In the genomic region with DNA sequence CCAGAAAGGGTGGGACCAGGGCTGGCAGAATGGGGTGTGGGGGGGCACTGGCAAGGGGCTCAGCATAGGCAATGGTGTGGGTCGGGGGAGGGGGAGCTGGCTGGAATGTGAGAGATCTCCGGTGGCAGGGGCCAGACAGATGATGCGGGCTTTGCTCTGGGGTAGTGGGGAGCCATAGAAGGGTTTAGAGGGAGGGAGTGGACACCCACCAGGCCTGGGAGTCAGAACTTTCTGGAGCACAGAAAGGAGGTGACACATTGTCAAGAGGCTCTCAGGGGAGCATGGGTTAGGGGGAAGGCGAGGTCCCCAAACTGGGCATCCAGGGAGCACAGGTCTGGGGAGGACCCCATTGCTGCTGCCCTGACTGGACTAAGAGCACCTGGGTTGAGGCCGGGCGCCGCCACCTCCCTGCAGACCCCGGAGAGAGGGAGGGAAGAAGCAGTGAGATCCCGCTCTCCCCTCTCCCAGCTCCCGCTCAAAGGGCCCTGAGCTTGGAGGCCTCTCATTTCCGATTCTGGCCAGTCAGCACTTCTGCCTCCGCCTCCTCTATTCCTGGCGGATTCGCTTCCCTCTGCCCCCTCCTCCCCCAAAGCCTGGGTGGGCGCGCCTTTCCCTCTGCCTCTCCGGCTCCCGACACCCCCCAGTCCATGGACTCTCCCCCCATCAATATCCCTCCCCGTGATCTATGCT, we compare ENCODE assay signal across 10 cellular contexts. TPM values are rescaled to one million over a fixed set of nuclear protein-coding genes. Genes with fewer than 3 reads are reported as not detected.
DNase-seq lines count a peak whose midpoint lies in the region; ATAC-seq and TF ChIP-seq lines count a peak whose summit lies in the region.
"Had no signal": no experiment of that assay in that cellular context is flagged by ENCODE, and none has a peak within 500 bp of the region (broad histone marks: within the 10 kb centered on the region; RNA-seq: fewer than 3 reads in every experiment).

No MANE protein-coding gene starts in this region.

- H3K23ac ChIP-seq in IMR-90 (ENCODE audit: low read depth, low read length): no peak overlapping the region; the same call in 1 of the 2 replicates

- H3K4me2 ChIP-seq in IMR-90 (ENCODE audit: low read depth, low read length) (0 out of 2 replicates have a peak overlapping the region, but pooled peaks have one; percentile 17), OCI-LY7 (ENCODE audit: low read length) (no peak overlapping the region)

- intact Hi-C loops in IMR-90 (cut with micrococcal nuclease): no loop called here
- intact Hi-C loops in lower lobe of right lung (cut with DNase I): no loop called here
- intact Hi-C loops in OCI-LY7 (cut with micrococcal nuclease; ENCODE audit: unreplicated experiment): no loop called here
- intact Hi-C loops in activated CD4-positive, alpha-beta memory T cell treated with anti-CD3 and anti-CD28 coated beads for 36 hours (cut with micrococcal nuclease): no loop called here

- H2BK120ac ChIP-seq in IMR-90 (ENCODE audit: low read depth, low read length): peak overlapping the region; percentile 68; the same call in 1 of the 2 replicates

- H3K27me3 ChIP-seq in IMR-90 (ENCODE audit: control insufficient read depth, insufficient read depth, low read length) (no peaks in the 10 kb centered on the region), endodermal cell (ENCODE audit: control insufficient read depth, insufficient read depth, low read length, poor library complexity, severe bottlenecking) (peaks cover 15% of the 10 kb centered on the region), lower lobe of right lung (ENCODE audit: low read depth) (no peaks in the 10 kb centered on the region)

- H3K9me3 ChIP-seq in IMR-90 (ENCODE audit: control insufficient read depth, insufficient read depth, low read length) (no peaks in the 10 kb centered on the region), endodermal cell (ENCODE audit: control insufficient read depth, low read length) (no peaks in the 10 kb centered on the region), lower lobe of right lung (no peaks in the 10 kb centered on the region), OCI-LY7 (ENCODE audit: low read length) (no peaks in the 10 kb centered on the region)

- H3K36me3 ChIP-seq in IMR-90 (ENCODE audit: control insufficient read depth, insufficient read depth, low read length) (peaks cover 47% of the 10 kb centered on the region), endodermal cell (ENCODE audit: control insufficient read depth, insufficient read depth, low read length) (no peaks in the 10 kb centered on the region), lower lobe of right lung (peaks cover 54% of the 10 kb centered on the region), OCI-LY7 (ENCODE audit: insufficient read depth, low read length) (no peaks in the 10 kb centered on the region)

- H3K4me1 Mint-ChIP-seq in endodermal cell: peaks cover 10% of the 10 kb centered on the region
- peaks cover 6 to 13% of the 10 kb centered on the region in 2 donors for H3K4me1 Mint-ChIP-seq in stimulated activated naive B cell treated with anti-CD40 and anti-IgM and Interleukin-4, amounts not matched to agents 10 μg/mL and 1 μg/mL and 100 μg/mL, for 72 hours
- H3K4me1 Mint-ChIP-seq in natural killer cell treated with Interleukin-12 subunit alpha and Interleukin-12 subunit beta and Interleukin-15 and Interleukin-18, amount 100 ng/mL, for 72 hours (ENCODE audit: low read depth in 2 of 2): peaks cover 0 to 7% of the 10 kb centered on the region in 2 donors
- no peaks in the 10 kb centered on the region for H3K4me1 Mint-ChIP-seq in activated CD4-positive, alpha-beta memory T cell treated with anti-CD3 and anti-CD28 coated beads for 36 hours (ENCODE audit: low read depth)

- H3K4me1 ChIP-seq in IMR-90 (ENCODE audit: control insufficient read depth, insufficient read depth, low read length): peaks cover 29% of the 10 kb centered on the region
- H3K4me1 ChIP-seq in endodermal cell (ENCODE audit: control insufficient read depth, insufficient read depth, low read length): peaks cover 8% of the 10 kb centered on the region
- peaks cover 35% of the 10 kb centered on the region for H3K4me1 ChIP-seq in lower lobe of right lung
- H3K4me1 ChIP-seq in OCI-LY7 (ENCODE audit: insufficient read depth, low read length, poor library complexity, severe bottlenecking): no peaks in the 10 kb centered on the region

- POLR2A ChIA-PET in IMR-90 (lab: Charles Lee; ENCODE audit: unreplicated experiment): no interaction called here
- POLR2A ChIA-PET in OCI-LY7 (lab: Charles Lee): no interaction called here
- POLR2A ChIA-PET in activated CD4-positive, alpha-beta memory T cell treated with anti-CD3 and anti-CD28 coated beads for 36 hours (lab: Charles Lee): no interaction called here

- ATAC-seq in IMR-90 (ENCODE audit: low read depth) (peak; percentile 12), lower lobe of right lung (peak; percentile 27 to 38)
- ATAC-seq in stimulated activated naive B cell treated with anti-CD40 and anti-IgM and Interleukin-4, amounts not matched to agents 10 μg/mL and 1 μg/mL and 100 μg/mL, for 72 hours (replicated peaks): no peak
- ATAC-seq in natural killer cell treated with Interleukin-12 subunit alpha and Interleukin-12 subunit beta and Interleukin-15 and Interleukin-18, amount 100 ng/mL, for 72 hours: no peak

- H3K18ac ChIP-seq in IMR-90 (ENCODE audit: low read depth, low read length): no peak overlapping the region

- in situ Hi-C loops in IMR-90 (cut with MboI; ENCODE audit: low sequenced_read_pairs): no loop called here

- no peaks in the 10 kb centered on the region for H3K9me3 Mint-ChIP-seq in endodermal cell
- no peaks in the 10 kb centered on the region for H3K9me3 Mint-ChIP-seq in stimulated activated naive B cell treated with anti-CD40 and anti-IgM and Interleukin-4, amounts not matched to agents 10 μg/mL and 1 μg/mL and 100 μg/mL, for 72 hours
- no peaks in the 10 kb centered on the region for H3K9me3 Mint-ChIP-seq in natural killer cell treated with Interleukin-12 subunit alpha and Interleukin-12 subunit beta and Interleukin-15 and Interleukin-18, amount 100 ng/mL, for 72 hours
- no peaks in the 10 kb centered on the region for H3K9me3 Mint-ChIP-seq in activated CD4-positive, alpha-beta memory T cell treated with anti-CD3 and anti-CD28 coated beads for 36 hours

- peak overlapping the region; percentile 70; the same call in 1 of the 2 replicates for H3K14ac ChIP-seq in IMR-90 (replicated peaks; ENCODE audit: low read depth, low read length)

- no peak overlapping the region for H3K56ac ChIP-seq in IMR-90 (ENCODE audit: extremely low read depth, insufficient read depth, low read length)

- H4K8ac ChIP-seq in IMR-90 (ENCODE audit: low read depth in 2 of 2, low read length in 2 of 2): peak overlapping the region; percentile 51 to 74; a peak in 2 of 4 replicates

- peak overlapping the region; percentile 18; the same call in 1 of the 2 replicates for H2BK20ac ChIP-seq in IMR-90 (ENCODE audit: low read depth, low read length)

- BruUV-seq in IMR-90 (replicated peaks; lab: Mats Ljungman, UMichigan): no TSS peak
- BruUV-seq in OCI-LY7 (replicated peaks; lab: Mats Ljungman, UMichigan): no TSS peak

- H3K27ac ChIP-seq in IMR-90 (ENCODE audit: insufficient read depth, low read length): peak overlapping the region; percentile 51
- H3K27ac ChIP-seq in endodermal cell (ENCODE audit: low read depth, low read length): peak overlapping the region; percentile 55
- H3K27ac ChIP-seq in lower lobe of right lung: peak overlapping the region; percentile 77
- H3K27ac ChIP-seq in OCI-LY7 (ENCODE audit: low read depth, low read length, poor library complexity, severe bottlenecking): no peak overlapping the region

- H3K9me1 ChIP-seq in IMR-90 (ENCODE audit: insufficient read depth, low read length): peaks cover 6% of the 10 kb centered on the region; the same call in 1 of the 2 replicates

- H3K4me3 ChIP-seq in IMR-90 (ENCODE audit: insufficient read depth, low read depth, low read length) (no peak overlapping the region), endodermal cell (ENCODE audit: low read length) (no peak overlapping the region), lower lobe of right lung (no peak overlapping the region), OCI-LY7 (ENCODE audit: low read depth, low read length, poor library complexity, severe bottlenecking) (no peak overlapping the region)

- DNase-seq in IMR-90 (peak; percentile 25), endodermal cell (peak; percentile 85), lower lobe of right lung (no peak), OCI-LY7 (ENCODE audit: low spot score) (no peak), LoVo (ENCODE audit: low spot score) (no peak)
- no peak for DNase-seq in stimulated activated naive B cell treated with anti-CD40 and anti-IgM and Interleukin-4, amounts not matched to agents 10 μg/mL and 1 μg/mL and 100 μg/mL, for 72 hours
- no peak for DNase-seq in natural killer cell treated with Interleukin-12 subunit alpha and Interleukin-12 subunit beta and Interleukin-15 and Interleukin-18, amount 100 ng/mL, for 72 hours (ENCODE audit: low spot score)
- DNase-seq in activated CD4-positive, alpha-beta memory T cell treated with anti-CD3 and anti-CD28 coated beads for 36 hours: no peak

- H2AFZ ChIP-seq in IMR-90 (replicated peaks; ENCODE audit: low read length, poor library complexity) (peak overlapping the region; percentile 49), OCI-LY7 (ENCODE audit: low read length) (no peak overlapping the region)

- H4K20me1 ChIP-seq in IMR-90 (ENCODE audit: insufficient read depth, low read length) (peaks cover 52% of the 10 kb centered on the region), OCI-LY7 (ENCODE audit: insufficient read depth, low read length) (no peaks in the 10 kb centered on the region)

- peak overlapping the region; percentile 90 for H2BK15ac ChIP-seq in IMR-90 (ENCODE audit: low read depth, low read length)

- TF ChIP-seq POLR2A in IMR-90 (IDR thresholded peaks at IDR 0.05; ENCODE audit: low read depth, low read length): no peak

- CTCF ChIA-PET in IMR-90 (lab: Yijun Ruan, JAX) (no interaction called here), OCI-LY7 (lab: Charles Lee; ENCODE audit: unreplicated experiment) (no interaction called here)
- CTCF ChIA-PET in activated CD4-positive, alpha-beta memory T cell treated with anti-CD3 and anti-CD28 coated beads for 36 hours (lab: Charles Lee): no interaction called here

- H3K79me1 ChIP-seq in IMR-90 (ENCODE audit: low read depth in 1 of 2, low read length in 2 of 2): peaks cover 37 to 76% of the 10 kb centered on the region in 2 experiments

- peak overlapping the region; percentile 12; the same call in 1 of the 2 replicates for H4K5ac ChIP-seq in IMR-90 (ENCODE audit: low read depth, low read length)

- dilution Hi-C loops in IMR-90 (cut with HindIII; ENCODE audit: low sequenced_read_pairs, unreplicated experiment): no loop called here

- peak overlapping the region; percentile 61 for H3K4ac ChIP-seq in IMR-90 (ENCODE audit: low read depth, low read length)

- H2BK5ac ChIP-seq in IMR-90 (ENCODE audit: low read depth, low read length, poor library complexity, severe bottlenecking): peak overlapping the region; percentile 63

- peaks cover 17% of the 10 kb centered on the region for H3K27me3 Mint-ChIP-seq in endodermal cell (ENCODE audit: insufficient read depth)
- no peaks in the 10 kb centered on the region for H3K27me3 Mint-ChIP-seq in stimulated activated naive B cell treated with anti-CD40 and anti-IgM and Interleukin-4, amounts not matched to agents 10 μg/mL and 1 μg/mL and 100 μg/mL, for 72 hours
- no peaks in the 10 kb centered on the region for H3K27me3 Mint-ChIP-seq in natural killer cell treated with Interleukin-12 subunit alpha and Interleukin-12 subunit beta and Interleukin-15 and Interleukin-18, amount 100 ng/mL, for 72 hours
- H3K27me3 Mint-ChIP-seq in activated CD4-positive, alpha-beta memory T cell treated with anti-CD3 and anti-CD28 coated beads for 36 hours: no peaks in the 10 kb centered on the region

- peak overlapping the region; percentile 90 for H2AK9ac ChIP-seq in IMR-90 (replicated peaks; ENCODE audit: low read depth, low read length, poor library complexity)

- peak overlapping the region; percentile 71 for H2AK5ac ChIP-seq in IMR-90 (ENCODE audit: low read depth, low read length)

- H3K4me3 Mint-ChIP-seq in endodermal cell: peak overlapping the region; percentile 38
- no peak overlapping the region for H3K4me3 Mint-ChIP-seq in stimulated activated naive B cell treated with anti-CD40 and anti-IgM and Interleukin-4, amounts not matched to agents 10 μg/mL and 1 μg/mL and 100 μg/mL, for 72 hours
- no peak overlapping the region for H3K4me3 Mint-ChIP-seq in natural killer cell treated with Interleukin-12 subunit alpha and Interleukin-12 subunit beta and Interleukin-15 and Interleukin-18, amount 100 ng/mL, for 72 hours
- no peak overlapping the region for H3K4me3 Mint-ChIP-seq in activated CD4-positive, alpha-beta memory T cell treated with anti-CD3 and anti-CD28 coated beads for 36 hours

- no peak overlapping the region for H3K27ac Mint-ChIP-seq in endodermal cell
- peak overlapping the region; percentile 25 for H3K27ac Mint-ChIP-seq in stimulated activated naive B cell treated with anti-CD40 and anti-IgM and Interleukin-4, amounts not matched to agents 10 μg/mL and 1 μg/mL and 100 μg/mL, for 72 hours
- H3K27ac Mint-ChIP-seq in natural killer cell treated with Interleukin-12 subunit alpha and Interleukin-12 subunit beta and Interleukin-15 and Interleukin-18, amount 100 ng/mL, for 72 hours: no peak overlapping the region
- no peak overlapping the region for H3K27ac Mint-ChIP-seq in activated CD4-positive, alpha-beta memory T cell treated with anti-CD3 and anti-CD28 coated beads for 36 hours

- no peaks in the 10 kb centered on the region for H3K9me2 ChIP-seq in OCI-LY7 (ENCODE audit: insufficient read depth, low read length)

- H3K9ac ChIP-seq in IMR-90 (ENCODE audit: low read depth, low read length) (peak overlapping the region; percentile 24; the same call in 1 of the 2 replicates), endodermal cell (ENCODE audit: extremely low read depth, low read length, poor library complexity, severe bottlenecking) (no peak overlapping the region)

- no peaks in the 10 kb centered on the region for H3K36me3 Mint-ChIP-seq in endodermal cell (ENCODE audit: low read depth)
- peaks cover 19 to 33% of the 10 kb centered on the region in 2 donors for H3K36me3 Mint-ChIP-seq in stimulated activated naive B cell treated with anti-CD40 and anti-IgM and Interleukin-4, amounts not matched to agents 10 μg/mL and 1 μg/mL and 100 μg/mL, for 72 hours
- H3K36me3 Mint-ChIP-seq in natural killer cell treated with Interleukin-12 subunit alpha and Interleukin-12 subunit beta and Interleukin-15 and Interleukin-18, amount 100 ng/mL, for 72 hours: peaks cover 4% of the 10 kb centered on the region
- H3K36me3 Mint-ChIP-seq in activated CD4-positive, alpha-beta memory T cell treated with anti-CD3 and anti-CD28 coated beads for 36 hours: peaks cover 2% of the 10 kb centered on the region

- WGBS in IMR-90 (ENCODE audit: extremely low coverage in 2 of 2, insufficient read length in 1 of 2), 2 experiments: 44% methylated on average over 6 of the region's 19 CpGs; no CpG with 5 or more reads in 1 of the 2 experiments
- 40 to 62% methylated on average over 5 to 19 of the region's 19 CpGs for WGBS in endodermal cell (ENCODE audit: insufficient coverage in 1 of 2, insufficient read length in 1 of 2), 2 experiments

- TF ChIP-seq CTCF in IMR-90 (conservative IDR thresholded peaks at IDR 0.05; ENCODE audit: low read depth, low read length) (no peak), endodermal cell (conservative IDR thresholded peaks at IDR 0.05) (no peak), lower lobe of right lung (IDR thresholded peaks at IDR 0.05) (no peak), OCI-LY7 (conservative IDR thresholded peaks at IDR 0.05; ENCODE audit: low read length) (no peak)

- peak overlapping the region; percentile 57 for H4K91ac ChIP-seq in IMR-90 (ENCODE audit: insufficient read depth, low read depth, low read length)

- H3K79me2 ChIP-seq in OCI-LY7 (ENCODE audit: insufficient read depth, low read depth, low read length): no peaks in the 10 kb centered on the region

- TF ChIP-seq RAD21 in IMR-90 (IDR thresholded peaks at IDR 0.05; ENCODE audit: low read length): no peak

RNA-seq across cellular contexts. Expression of a gene that starts 21.6 kb away (rescaled TPM):
- total RNA-seq in IMR-90 (2012; rRNA removed): not detected in 2 replicates
- not detected in 2 replicates for polyA plus RNA-seq in IMR-90 (2012; rRNA removed)
- polyA plus RNA-seq in IMR-90 (2012; cell fraction: cytosol; rRNA removed): 0.09 TPM in 1 of 2 replicates, not detected in the other
- not detected in 2 replicates for polyA plus RNA-seq in IMR-90 (2012; cell fraction: nucleus; rRNA removed; ENCODE audit: low replicate concordance)
- not detected for total RNA-seq in endodermal cell
- polyA plus RNA-seq in endodermal cell (2013, experiment 1 of 2): 1.4 TPM
- 1.5 TPM for polyA plus RNA-seq in endodermal cell (2013, experiment 2 of 2)
- total RNA-seq in lower lobe of right lung: not detected
- 9.9 and 14.4 TPM in 2 replicates for total RNA-seq in OCI-LY7 (2014; rRNA removed; shearing (Covaris generic))
- total RNA-seq in OCI-LY7 (2022): 6.8 and 11.3 TPM in 2 replicates
- under 1 TPM in 1 of 2 donors, not detected in 1; 0.62 TPM for total RNA-seq in natural killer cell treated with Interleukin-12 subunit alpha and Interleukin-12 subunit beta and Interleukin-15 and Interleukin-18, amount 100 ng/mL, for 72 hours
- not detected for total RNA-seq in activated CD4-positive, alpha-beta memory T cell treated with anti-CD3 and anti-CD28 coated beads for 36 hours
- total RNA-seq: frontal cortex, SK-MEL-5 had no signal

RNA-seq across cellular contexts. Expression of a gene that starts 24.5 kb away (rescaled TPM):
- total RNA-seq in IMR-90 (2012; rRNA removed) (not detected in 2 replicates), endodermal cell (not detected), lower lobe of right lung (not detected), OCI-LY7 (2022) (not detected in 2 replicates)
- not detected in 2 replicates for polyA plus RNA-seq in IMR-90 (2012; rRNA removed)
- not detected in 2 replicates for polyA plus RNA-seq in IMR-90 (2012; cell fraction: cytosol; rRNA removed)
- not detected in 2 replicates for polyA plus RNA-seq in IMR-90 (2012; cell fraction: nucleus; rRNA removed; ENCODE audit: low replicate concordance)
- not detected for polyA plus RNA-seq in endodermal cell (2013, experiment 1 of 2)
- polyA plus RNA-seq in endodermal cell (2013, experiment 2 of 2): not detected
- total RNA-seq in OCI-LY7 (2014; rRNA removed; shearing (Covaris generic)): not detected in 2 replicates
- total RNA-seq in natural killer cell treated with Interleukin-12 subunit alpha and Interleukin-12 subunit beta and Interleukin-15 and Interleukin-18, amount 100 ng/mL, for 72 hours: not detected
- not detected for total RNA-seq in activated CD4-positive, alpha-beta memory T cell treated with anti-CD3 and anti-CD28 coated beads for 36 hours
- total RNA-seq: frontal cortex, SK-MEL-5 had no signal

RNA-seq across cellular contexts. Expression of a gene that starts 41.7 kb away (rescaled TPM):
- total RNA-seq in IMR-90 (2012; rRNA removed) (3.2 and 4.2 TPM in 2 replicates), endodermal cell (10 to 100 TPM; 13.4 to 14.3 TPM), lower lobe of right lung (9.9 TPM), OCI-LY7 (2022) (9.8 and 11.3 TPM in 2 replicates)
- 9.2 and 13.6 TPM in 2 replicates for polyA plus RNA-seq in IMR-90 (2012; rRNA removed)
- 19.8 and 19.9 TPM in 2 replicates for polyA plus RNA-seq in IMR-90 (2012; cell fraction: cytosol; rRNA removed)
- polyA plus RNA-seq in IMR-90 (2012; cell fraction: nucleus; rRNA removed; ENCODE audit: low replicate concordance): 5.3 and 24.1 TPM in 2 replicates
- polyA plus RNA-seq in endodermal cell (2013, experiment 1 of 2): 7.8 TPM
- 7.8 TPM for polyA plus RNA-seq in endodermal cell (2013, experiment 2 of 2)
- 12.3 and 13.1 TPM in 2 replicates for total RNA-seq in OCI-LY7 (2014; rRNA removed; shearing (Covaris generic))
- total RNA-seq in natural killer cell treated with Interleukin-12 subunit alpha and Interleukin-12 subunit beta and Interleukin-15 and Interleukin-18, amount 100 ng/mL, for 72 hours: 10 to 100 TPM; 16.1 to 28.6 TPM
- 10 to 100 TPM; 15.0 to 17.0 TPM for total RNA-seq in activated CD4-positive, alpha-beta memory T cell treated with anti-CD3 and anti-CD28 coated beads for 36 hours

RNA-seq across cellular contexts. Expression of a gene that starts 47.4 kb away (rescaled TPM):
- total RNA-seq in IMR-90 (2012; rRNA removed) (21.5 and 24.4 TPM in 2 replicates), endodermal cell (10 to 100 TPM; 56.7 to 65.1 TPM), lower lobe of right lung (34.1 TPM), OCI-LY7 (2022) (65.3 and 67.9 TPM in 2 replicates)
- 47.8 and 56.3 TPM in 2 replicates for polyA plus RNA-seq in IMR-90 (2012; rRNA removed)
- 34.0 and 49.4 TPM in 2 replicates for polyA plus RNA-seq in IMR-90 (2012; cell fraction: cytosol; rRNA removed)
- polyA plus RNA-seq in IMR-90 (2012; cell fraction: nucleus; rRNA removed; ENCODE audit: low replicate concordance): 57.9 and 195 TPM in 2 replicates
- polyA plus RNA-seq in endodermal cell (2013, experiment 1 of 2): 49.5 TPM
- 52.5 TPM for polyA plus RNA-seq in endodermal cell (2013, experiment 2 of 2)
- 39.8 and 61.2 TPM in 2 replicates for total RNA-seq in OCI-LY7 (2014; rRNA removed; shearing (Covaris generic))
- 10 to 100 TPM; 51.4 to 63.0 TPM for total RNA-seq in natural killer cell treated with Interleukin-12 subunit alpha and Interleukin-12 subunit beta and Interleukin-15 and Interleukin-18, amount 100 ng/mL, for 72 hours
- 10 to 100 TPM; 43.5 to 46.9 TPM for total RNA-seq in activated CD4-positive, alpha-beta memory T cell treated with anti-CD3 and anti-CD28 coated beads for 36 hours

Comparison
In these comparisons a context has a peak if more than half of its experiments do, and no peak if none do; other contexts are left out.
1. ATAC-seq: peak in IMR-90 (single experiment) and lower lobe of right lung (2 of 2); none in stimulated activated naive B cell treated with anti-CD40 and anti-IgM and Interleukin-4, amounts not matched to agents 10 μg/mL and 1 μg/mL and 100 μg/mL, for 72 hours (0 of 2) and natural killer cell treated with Interleukin-12 subunit alpha and Interleukin-12 subunit beta and Interleukin-15 and Interleukin-18, amount 100 ng/mL, for 72 hours (0 of 2).
2. DNase-seq: peak in IMR-90 (single experiment) and endodermal cell (single experiment); none in lower lobe of right lung (single experiment), stimulated activated naive B cell treated with anti-CD40 and anti-IgM and Interleukin-4, amounts not matched to agents 10 μg/mL and 1 μg/mL and 100 μg/mL, for 72 hours (single experiment), OCI-LY7 (single experiment), natural killer cell treated with Interleukin-12 subunit alpha and Interleukin-12 subunit beta and Interleukin-15 and Interleukin-18, amount 100 ng/mL, for 72 hours (single experiment), LoVo (single experiment) and activated CD4-positive, alpha-beta memory T cell treated with anti-CD3 and anti-CD28 coated beads for 36 hours (single experiment).